ENCODE assay signal across 9 cellular contexts in genomic region chr17:81675515-81676221, GRCh38. TPM values are rescaled to one million over a fixed set of nuclear protein-coding genes. Genes with fewer than 3 reads are reported as not detected.
A peak's percentile ranks its signal among the peaks of the same experiment; 100 is the strongest.
DNase-seq lines count a peak whose midpoint lies in the region; ATAC-seq, FAIRE-seq and TF ChIP-seq lines count a peak whose summit lies in the region.
"Not testable (repeated sequence)": the region's sequence is repeated elsewhere in the genome, so short reads cannot be mapped to it uniquely, and the experiment has no call there.
"Had no signal": no experiment of that assay in that cellular context is flagged by ENCODE, and none has a peak within 500 bp of the region (broad histone marks: within the 10 kb centered on the region; RNA-seq: fewer than 3 reads in every experiment).

No MANE protein-coding gene starts in this region.

- H3K4me3 ChIP-seq in GM12878, gastroesophageal sphincter, transverse colon: not testable (repeated sequence)

- TF ChIP-seq EP300 in GM12878 (IDR thresholded peaks at IDR 0.05; ENCODE audit: borderline replicate concordance in 1 of 2, control insufficient read depth in 1 of 2, low read depth in 2 of 2, low read length in 2 of 2); gastroesophageal sphincter (IDR thresholded peaks at IDR 0.05); transverse colon (IDR thresholded peaks at IDR 0.05; ENCODE audit: low read depth): not testable (repeated sequence)

- H3K4me1 ChIP-seq in GM12878 (ENCODE audit: control insufficient read depth, insufficient read depth, low read length); gastroesophageal sphincter; transverse colon: not testable (repeated sequence)

- intact Hi-C loops in GM12878 (cut with micrococcal nuclease; ENCODE audit: unreplicated experiment); natural killer cell (cut with micrococcal nuclease); transverse colon (cut with DNase I; ENCODE audit: low total_unique reads): not testable (repeated sequence)

- H4K20me1 ChIP-seq in GM12878 (ENCODE audit: control insufficient read depth, insufficient read depth) = not testable (repeated sequence)

- H3K4me2 ChIP-seq in GM12878 (ENCODE audit: control insufficient read depth, insufficient read depth) = not testable (repeated sequence)

- CTCF ChIA-PET in GM12878 (lab: Yijun Ruan, JAX) = interaction anchor here (0.6 to 2.2 kb wide), 5 partner anchors 8 to 76 kb away, joined by 3 to 6 read pairs (median 5); partner anchors contain the start of genes ARL16, HGS and MRPL12

- peak; percentile 88 for FAIRE-seq in GM12878 (lab: Jason Lieb, UNC)

- not testable (repeated sequence) for H3K27me3 ChIP-seq in GM12878 (replicated peaks in 1 of 2; ENCODE audit: control insufficient read depth in 2 of 2, insufficient read depth in 2 of 2, low read length in 1 of 2); gastroesophageal sphincter; transverse colon

- not testable (repeated sequence) for H3K27me3 Mint-ChIP-seq in natural killer cell (ENCODE audit: low read depth in 2 of 2)

- H3K27ac ChIP-seq in VCaP; GM12878 (ENCODE audit: control insufficient read depth, insufficient read depth); gastroesophageal sphincter; transverse colon: not testable (repeated sequence)

- H3K9me3 Mint-ChIP-seq in natural killer cell = not testable (repeated sequence)

- in situ Hi-C loops in GM12878 (cut with MboI); transverse colon (cut with MboI; ENCODE audit: low pct_ligation_motif_present in 1 of 4, low pct_unique_long_range_greater_than_20kb in 1 of 4, low sequenced_read_pairs in 3 of 4): not testable (repeated sequence)

- H3K9me3 ChIP-seq in GM12878 (replicated peaks; ENCODE audit: control insufficient read depth, insufficient read depth, low read length); gastroesophageal sphincter; transverse colon: not testable (repeated sequence)

- POLR2A ChIA-PET in GM12878 (lab: Charles Lee) = not testable (repeated sequence)

- H3K27ac Mint-ChIP-seq in natural killer cell = not testable (repeated sequence)

- not testable (repeated sequence) for H3K4me3 Mint-ChIP-seq in natural killer cell

- WGBS in GM12878 (ENCODE audit: insufficient coverage, insufficient replicate concordance, low lambda C conversion rate, missing lambda C conversion rate) = 31% methylated on average over 16 of the region's 18 CpGs
- WGBS in gastroesophageal sphincter (ENCODE audit: low coverage in 1 of 2), 2 donors = 35 to 37% methylated on average over 5 to 11 of the region's 18 CpGs
- 38 to 59% methylated on average over 10 to 18 of the region's 18 CpGs for WGBS in transverse colon (ENCODE audit: low coverage in 1 of 2), 2 donors

- H3K36me3 ChIP-seq in GM12878 (ENCODE audit: control insufficient read depth in 2 of 2, insufficient read depth in 2 of 2, low read length in 1 of 2) (peaks cover 7 to 22% of the 10 kb centered on the region in 2 experiments), gastroesophageal sphincter (peaks cover 0 to 57% of the 10 kb centered on the region in 2 donors), transverse colon (peaks cover 0 to 15% (median 6%) of the 10 kb centered on the region in 4 donors)

- SMC1A ChIA-PET in GM12878 (lab: Charles Lee; ENCODE audit: uncharacterized antibody, unreplicated experiment) = interaction anchor here (0.8 kb wide), 1 partner anchor 29 kb away, joined by 3 read pairs; no protein-coding TSS in a partner anchor

- not testable (repeated sequence) for H3K36me3 Mint-ChIP-seq in natural killer cell

- H2AFZ ChIP-seq in GM12878 (ENCODE audit: control insufficient read depth, low read depth, low read length) = not testable (repeated sequence)

- ATAC-seq in GM12878 = peak; percentile 42; the same call in 1 of the 3 replicates
- ATAC-seq in gastroesophageal sphincter, natural killer cell: not testable (repeated sequence)

- RAD21 ChIA-PET in GM12878 (lab: Charles Lee; ENCODE audit: unreplicated experiment) = interaction anchor here (1.4 kb wide), 1 partner anchor 28 kb away, joined by 3 read pairs; the partner anchor contains the start of gene MRPL12

- TF ChIP-seq CTCF in VCaP (conservative IDR thresholded peaks at IDR 0.05) (peak; percentile 86), GM12878 (IDR thresholded peaks at IDR 0.05 in 2 of 3, conservative IDR thresholded peaks at IDR 0.05 in 1 of 3; ENCODE audit: control insufficient read depth in 2 of 3, extremely low read depth in 1 of 3, insufficient read depth in 1 of 3, low read depth in 3 of 3, low read length in 3 of 3) (peak; percentile 27 to 44 (median 27); a peak in 4 of 6 replicates), gastroesophageal sphincter (IDR thresholded peaks at IDR 0.05) (peak in 3 of 4 experiments; percentile 62 to 67 (median 62)), natural killer cell (IDR thresholded peaks at IDR 0.05) (peak; percentile 33), transverse colon (IDR thresholded peaks at IDR 0.05) (peak; percentile 57 to 75 (median 65))

- H3K9ac ChIP-seq in GM12878 (ENCODE audit: control insufficient read depth, insufficient read depth, low read length) = not testable (repeated sequence)

- not testable (repeated sequence) for BruUV-seq in GM12878 (replicated peaks; lab: Mats Ljungman, UMichigan)

- 0 out of 2 replicates have a peak, but pooled peaks have one; percentile 5 for TF ChIP-seq RAD21 in GM12878 (IDR thresholded peaks at IDR 0.05; ENCODE audit: insufficient read depth, low read depth, low read length)

- TF ChIP-seq POLR2A in GM12878 (IDR thresholded peaks at IDR 0.05; ENCODE audit: low read depth, low read length); gastroesophageal sphincter (IDR thresholded peaks at IDR 0.05); transverse colon (IDR thresholded peaks at IDR 0.05): not testable (repeated sequence)

- H3K79me2 ChIP-seq in GM12878 (ENCODE audit: control insufficient read depth, insufficient read depth, low read length) = not testable (repeated sequence)

- H3K4me1 Mint-ChIP-seq in natural killer cell = not testable (repeated sequence)

- DNase-seq in DMS 273 (lab: John Stamatoyannopoulos, UW; ENCODE audit: unreplicated experiment) = peak; percentile 63
- peak; percentile 35 for DNase-seq in HK-2 (ENCODE audit: unreplicated experiment)
- peak; percentile 9 for DNase-seq in NCI-H82 treated with DMSO at 0.1 percent for 48 hours (lab: John Stamatoyannopoulos, UW; ENCODE audit: unreplicated experiment)
- not testable (repeated sequence) for DNase-seq in GM12878 (ENCODE audit: low read depth, low spot score); natural killer cell
- peak; percentile 43 for DNase-seq in transverse colon

RNA-seq across cellular contexts. Expression of gene ARL16, which starts 7.9 kb away (rescaled TPM):
- total RNA-seq in GM12878 (2013; cell fraction: nucleolus; rRNA removed) = 16.5 and 20.3 TPM in 2 replicates
- total RNA-seq in GM12878 (2014; rRNA removed) = 41.9 and 42.1 TPM in 2 replicates
- 21.0 and 22.1 TPM in 2 replicates for total RNA-seq in GM12878 (2014; rRNA removed; fragmentation: Illumina TruSeq; extraction: Trizol)
- 18.6 and 25.6 TPM in 2 replicates for total RNA-seq in GM12878 (2021)
- 29.5 TPM for polyA plus RNA-seq in GM12878 (2011; ENCODE audit: low read depth)
- polyA plus RNA-seq in GM12878 (2011; rRNA removed) = 26.8 and 34.3 TPM in 2 replicates
- 45.5 and 56.7 TPM in 2 replicates for polyA plus RNA-seq in GM12878 (2011; cell fraction: cytosol; rRNA removed)
- 15.8 and 23.1 TPM in 2 replicates for polyA plus RNA-seq in GM12878 (2011; cell fraction: nucleus; rRNA removed)
- polyA plus RNA-seq in GM12878 (2012) = 24.6 and 26.5 TPM in 2 replicates
- polyA plus RNA-seq in GM12878 (2014; fragmentation: Illumina TruSeq; extraction: Trizol) = 15.9 and 27.4 TPM in 2 replicates
- 10 to 100 TPM in 1 of 2 experiments, 1 to 10 TPM in 1; 4.7 to 20.8 TPM for polyA plus RNA-seq in GM12878 (2014; fragmentation: Nextera tagmentation; extraction: Ambion mirVana)
- 43.6 and 44.5 TPM in 2 replicates for polyA plus RNA-seq in GM12878 (2014; rRNA removed)
- polyA plus RNA-seq in GM12878 (2016; fragmentation: Nextera tagmentation; extraction: Ambion mirVana) = 10 to 100 TPM; 46.5 to 47.6 TPM
- 12.5 and 18.9 TPM in 2 replicates for polyA minus RNA-seq in GM12878 (2011; rRNA and poly(A)+ RNA removed)
- 5.9 and 7.2 TPM in 2 replicates for polyA minus RNA-seq in GM12878 (2011; cell fraction: cytosol; rRNA and poly(A)+ RNA removed)
- polyA minus RNA-seq in GM12878 (2011; cell fraction: nucleus; rRNA and poly(A)+ RNA removed) = 6.4 and 10.4 TPM in 2 replicates
- total RNA-seq in gastroesophageal sphincter = 10 to 100 TPM; 26.2 to 52.8 (median 30.2) TPM
- 10 to 100 TPM; 23.3 to 47.9 (median 39.3) TPM for total RNA-seq in natural killer cell
- 10 to 100 TPM; 16.3 to 52.0 (median 33.1) TPM for total RNA-seq in transverse colon

RNA-seq across cellular contexts. Expression of gene HGS, which starts 8.1 kb away (rescaled TPM):
- total RNA-seq in GM12878 (2013; cell fraction: nucleolus; rRNA removed) = 118 and 143 TPM in 2 replicates
- total RNA-seq in GM12878 (2014; rRNA removed) (41.4 and 59.5 TPM in 2 replicates), GM12878 (2014; rRNA removed; fragmentation: Illumina TruSeq; extraction: Trizol) (23.2 and 29.3 TPM in 2 replicates), GM12878 (2021) (58.0 and 85.6 TPM in 2 replicates), gastroesophageal sphincter (10 to 100 TPM; 51.5 to 90.5 (median 66.6) TPM), natural killer cell (100 to 1,000 TPM; 179 to 186 (median 181) TPM), transverse colon (100 to 1,000 TPM in 3 of 4 donors, 10 to 100 TPM in 1; 96.1 to 205 (median 150) TPM)
- polyA plus RNA-seq in GM12878 (2011; ENCODE audit: low read depth) = 26.6 TPM
- polyA plus RNA-seq in GM12878 (2011; rRNA removed) (23.5 and 40.1 TPM in 2 replicates), GM12878 (2014; fragmentation: Illumina TruSeq; extraction: Trizol) (29.2 and 51.0 TPM in 2 replicates), GM12878 (2014; fragmentation: Nextera tagmentation; extraction: Ambion mirVana) (1 to 10 TPM; 2.2 to 3.7 TPM), GM12878 (2014; rRNA removed) (75.4 and 94.8 TPM in 2 replicates), GM12878 (2016; fragmentation: Nextera tagmentation; extraction: Ambion mirVana) (10 to 100 TPM; 59.9 to 69.3 TPM)
- polyA plus RNA-seq in GM12878 (2011; cell fraction: cytosol; rRNA removed) = 34.2 and 50.9 TPM in 2 replicates
- 518 and 543 TPM in 2 replicates for polyA plus RNA-seq in GM12878 (2011; cell fraction: nucleus; rRNA removed)
- polyA plus RNA-seq in GM12878 (2012) = 54.1 and 64.4 TPM in 2 replicates
- polyA minus RNA-seq in GM12878 (2011; rRNA and poly(A)+ RNA removed) = 42.9 and 44.6 TPM in 2 replicates
- polyA minus RNA-seq in GM12878 (2011; cell fraction: cytosol; rRNA and poly(A)+ RNA removed) = 22.3 and 29.3 TPM in 2 replicates
- 49.6 and 81.2 TPM in 2 replicates for polyA minus RNA-seq in GM12878 (2011; cell fraction: nucleus; rRNA and poly(A)+ RNA removed)

RNA-seq across cellular contexts. Expression of gene CCDC137, which starts 9.1 kb away (rescaled TPM):
- 8.0 and 8.8 TPM in 2 replicates for total RNA-seq in GM12878 (2013; cell fraction: nucleolus; rRNA removed)
- total RNA-seq in GM12878 (2014; rRNA removed) (21.9 and 23.3 TPM in 2 replicates), GM12878 (2014; rRNA removed; fragmentation: Illumina TruSeq; extraction: Trizol) (18.3 and 19.6 TPM in 2 replicates), GM12878 (2021) (32.0 and 35.1 TPM in 2 replicates), gastroesophageal sphincter (10 to 100 TPM in 2 of 4 donors, 1 to 10 TPM in 2; 8.2 to 16.1 (median 11.4) TPM), natural killer cell (10 to 100 TPM; 15.6 to 24.2 (median 22.1) TPM), transverse colon (10 to 100 TPM in 3 of 4 donors, 1 to 10 TPM in 1; 7.6 to 21.3 (median 13.5) TPM)
- polyA plus RNA-seq in GM12878 (2011; ENCODE audit: low read depth) = 5.7 TPM
- polyA plus RNA-seq in GM12878 (2011; rRNA removed) (7.7 and 13.7 TPM in 2 replicates), GM12878 (2014; fragmentation: Illumina TruSeq; extraction: Trizol) (20.9 and 32.6 TPM in 2 replicates), GM12878 (2014; fragmentation: Nextera tagmentation; extraction: Ambion mirVana) (1 to 10 TPM; 2.2 to 5.1 TPM), GM12878 (2014; rRNA removed) (33.8 and 39.3 TPM in 2 replicates), GM12878 (2016; fragmentation: Nextera tagmentation; extraction: Ambion mirVana) (10 to 100 TPM; 44.6 to 45.4 TPM)
- 12.6 and 24.0 TPM in 2 replicates for polyA plus RNA-seq in GM12878 (2011; cell fraction: cytosol; rRNA removed)
- 26.3 and 30.0 TPM in 2 replicates for polyA plus RNA-seq in GM12878 (2011; cell fraction: nucleus; rRNA removed)
- polyA plus RNA-seq in GM12878 (2012) = 16.2 and 24.2 TPM in 2 replicates
- 3.0 and 4.8 TPM in 2 replicates for polyA minus RNA-seq in GM12878 (2011; rRNA and poly(A)+ RNA removed)
- 5.2 and 6.8 TPM in 2 replicates for polyA minus RNA-seq in GM12878 (2011; cell fraction: cytosol; rRNA and poly(A)+ RNA removed)
- polyA minus RNA-seq in GM12878 (2011; cell fraction: nucleus; rRNA and poly(A)+ RNA removed) = 3.4 and 11.5 TPM in 2 replicates

RNA-seq across cellular contexts. Expression of gene OXLD1, which starts 9.3 kb away (rescaled TPM):
- 25.4 and 29.4 TPM in 2 replicates for total RNA-seq in GM12878 (2013; cell fraction: nucleolus; rRNA removed)
- total RNA-seq in GM12878 (2014; rRNA removed) = 74.8 and 77.7 TPM in 2 replicates
- 14.4 and 18.4 TPM in 2 replicates for total RNA-seq in GM12878 (2014; rRNA removed; fragmentation: Illumina TruSeq; extraction: Trizol)
- 61.2 and 70.8 TPM in 2 replicates for total RNA-seq in GM12878 (2021)
- 14.1 TPM for polyA plus RNA-seq in GM12878 (2011; ENCODE audit: low read depth)
- 6.2 and 13.5 TPM in 2 replicates for polyA plus RNA-seq in GM12878 (2011; rRNA removed)
- 24.6 and 47.1 TPM in 2 replicates for polyA plus RNA-seq in GM12878 (2011; cell fraction: cytosol; rRNA removed)
- 37.2 and 39.7 TPM in 2 replicates for polyA plus RNA-seq in GM12878 (2011; cell fraction: nucleus; rRNA removed)
- 28.0 and 28.4 TPM in 2 replicates for polyA plus RNA-seq in GM12878 (2012)
- polyA plus RNA-seq in GM12878 (2014; fragmentation: Illumina TruSeq; extraction: Trizol) = 3.4 and 10.2 TPM in 2 replicates
- 1 to 10 TPM; 4.6 to 9.3 TPM for polyA plus RNA-seq in GM12878 (2014; fragmentation: Nextera tagmentation; extraction: Ambion mirVana)
- polyA plus RNA-seq in GM12878 (2014; rRNA removed) = 83.2 and 84.8 TPM in 2 replicates
- polyA plus RNA-seq in GM12878 (2016; fragmentation: Nextera tagmentation; extraction: Ambion mirVana) = 10 to 100 TPM; 74.3 to 89.5 TPM
- polyA minus RNA-seq in GM12878 (2011; rRNA and poly(A)+ RNA removed) = 8.5 and 18.8 TPM in 2 replicates
- 6.4 and 11.4 TPM in 2 replicates for polyA minus RNA-seq in GM12878 (2011; cell fraction: cytosol; rRNA and poly(A)+ RNA removed)
- 13.7 and 25.6 TPM in 2 replicates for polyA minus RNA-seq in GM12878 (2011; cell fraction: nucleus; rRNA and poly(A)+ RNA removed)
- total RNA-seq in gastroesophageal sphincter = 10 to 100 TPM; 19.4 to 31.8 (median 25.3) TPM
- total RNA-seq in natural killer cell = 10 to 100 TPM; 29.9 to 35.0 (median 32.4) TPM
- 10 to 100 TPM; 21.4 to 63.6 (median 41.2) TPM for total RNA-seq in transverse colon

RNA-seq across cellular contexts. Expression of gene PDE6G, which starts 19.3 kb away (rescaled TPM):
- not detected in 2 replicates for total RNA-seq in GM12878 (2013; cell fraction: nucleolus; rRNA removed)
- total RNA-seq in GM12878 (2014; rRNA removed) (7.8 and 12.1 TPM in 2 replicates), GM12878 (2014; rRNA removed; fragmentation: Illumina TruSeq; extraction: Trizol) (1.5 and 3.5 TPM in 2 replicates), GM12878 (2021) (6.0 and 8.3 TPM in 2 replicates), gastroesophageal sphincter (under 1 TPM in 1 of 4 donors, not detected in 3; 0.62 TPM), natural killer cell (10 to 100 TPM; 21.9 to 42.8 (median 26.6) TPM), transverse colon (not detected)
- polyA plus RNA-seq in GM12878 (2011; ENCODE audit: low read depth) = 10.5 TPM
- polyA plus RNA-seq in GM12878 (2011; rRNA removed) (0.37 and 1.8 TPM in 2 replicates), GM12878 (2014; fragmentation: Illumina TruSeq; extraction: Trizol) (7.0 and 8.0 TPM in 2 replicates), GM12878 (2014; fragmentation: Nextera tagmentation; extraction: Ambion mirVana) (under 1 TPM; 0.55 to 0.82 TPM), GM12878 (2014; rRNA removed) (10.4 and 11.1 TPM in 2 replicates), GM12878 (2016; fragmentation: Nextera tagmentation; extraction: Ambion mirVana) (1 to 10 TPM; 3.3 to 5.0 TPM)
- polyA plus RNA-seq in GM12878 (2011; cell fraction: cytosol; rRNA removed) = 1.0 and 1.3 TPM in 2 replicates
- 0.87 and 0.88 TPM in 2 replicates for polyA plus RNA-seq in GM12878 (2011; cell fraction: nucleus; rRNA removed)
- polyA plus RNA-seq in GM12878 (2012) = 10.7 and 14.5 TPM in 2 replicates
- polyA minus RNA-seq in GM12878 (2011; rRNA and poly(A)+ RNA removed) = 0.59 and 2.0 TPM in 2 replicates
- polyA minus RNA-seq in GM12878 (2011; cell fraction: cytosol; rRNA and poly(A)+ RNA removed) = not detected in 2 replicates
- polyA minus RNA-seq in GM12878 (2011; cell fraction: nucleus; rRNA and poly(A)+ RNA removed) = not detected in 2 replicates
- total RNA-seq: esophagus mucosa had no signal

Comparison
In these comparisons a context has a peak if more than half of its experiments do, and no peak if none do; other contexts are left out.
1. CTCF ChIP-seq: peak in every context shown above with its lines; median percentile 86 in VCaP; 65 in transverse colon; 62 in gastroesophageal sphincter; 33 in natural killer cell; 27 in GM12878.